ENCODE assay signal across 17 cellular contexts in genomic region chr11:20084921-20085814, GRCh38.
DNase-seq lines count a peak whose midpoint lies in the region; ATAC-seq, FAIRE-seq and TF ChIP-seq lines count a peak whose summit lies in the region.
"Had no signal": no experiment of that assay in that cellular context is flagged by ENCODE, and none has a peak within 500 bp of the region (broad histone marks: within the 10 kb centered on the region; RNA-seq: fewer than 3 reads in every experiment).

No MANE protein-coding gene starts in this region.

- no peaks in the 10 kb centered on the region for H3K27me3 Mint-ChIP-seq in GM23338 (ENCODE audit: insufficient read depth, low read depth, poor library complexity)

- H2BK120ac ChIP-seq in H1 (replicated peaks; ENCODE audit: low read depth, low read length) (no peak overlapping the region), mesendoderm (ENCODE audit: low read depth, low read length) (no peak overlapping the region)

- no peak overlapping the region for H2AFZ ChIP-seq in GM23338
- H2AFZ ChIP-seq in H1 (ENCODE audit: low read length), result no peak overlapping the region

- H3F3A ChIP-seq in GM23338 (replicated peaks; ENCODE audit: low read depth), result no peaks in the 10 kb centered on the region

- H3K14ac ChIP-seq in H1 (ENCODE audit: insufficient read length), result no peak overlapping the region

- H2BK15ac ChIP-seq in H1 (ENCODE audit: low read length) (no peak overlapping the region), mesendoderm (replicated peaks; ENCODE audit: low read depth) (no peak overlapping the region)

- H2BK20ac ChIP-seq in H1 (ENCODE audit: low read length), result no peak overlapping the region

- H3K4me2 ChIP-seq in GM23338 (no peak overlapping the region), H1 (ENCODE audit: insufficient read depth in 1 of 2, low read depth in 2 of 2, low read length in 2 of 2) (no peak overlapping the region), mesendoderm (ENCODE audit: low read length) (no peak overlapping the region)
- H3K4me2 ChIP-seq: KMS-11 had no signal

- H4K8ac ChIP-seq in H1 (ENCODE audit: extremely low read depth, insufficient read depth, low read length) (no peak overlapping the region), mesendoderm (ENCODE audit: low read depth, low read length) (no peak overlapping the region)

- no peak for FAIRE-seq in H1 (lab: Jason Lieb, UNC)

- H3K27ac ChIP-seq in GM23338 (ENCODE audit: low read depth) (no peak overlapping the region), H1 (ENCODE audit: low read depth, low read length) (no peak overlapping the region), mesendoderm (ENCODE audit: low read depth, low read length) (no peak overlapping the region)
- H3K27ac ChIP-seq: KMS-11 had no signal

- H3K9ac ChIP-seq in H1 (replicated peaks in 1 of 4; ENCODE audit: extremely low read depth in 1 of 4, low read depth in 3 of 4, low read length in 3 of 4), result no peak overlapping the region
- no peak overlapping the region for H3K9ac ChIP-seq in mesendoderm (ENCODE audit: low read length)
- H3K9ac ChIP-seq: KMS-11 had no signal

- H3K18ac ChIP-seq in H1 (ENCODE audit: extremely low read depth, low read length) (no peak overlapping the region), mesendoderm (ENCODE audit: low read length) (no peak overlapping the region)

- no peaks in the 10 kb centered on the region for H3K9me3 ChIP-seq in H1 (ENCODE audit: insufficient read depth in 2 of 2, low read depth in 1 of 2, low read length in 1 of 2)

- H3K23ac ChIP-seq in H1 (ENCODE audit: insufficient read length) (no peak overlapping the region), mesendoderm (ENCODE audit: low read length) (no peak overlapping the region)

- ATAC-seq in GM23338, result peak; percentile 40

- H3K4me1 ChIP-seq in GM23338 (ENCODE audit: insufficient read depth) (no peaks in the 10 kb centered on the region), H1 (replicated peaks in 1 of 4; ENCODE audit: control insufficient read depth in 3 of 4, insufficient read depth in 4 of 4, low read length in 3 of 4) (no peaks in the 10 kb centered on the region), mesendoderm (ENCODE audit: control insufficient read depth, low read depth, low read length) (no peaks in the 10 kb centered on the region)

- H3K4me1 Mint-ChIP-seq in GM23338, result peaks cover 3% of the 10 kb centered on the region; the same call in 1 of the 3 replicates

- TF ChIP-seq RAD21 in H1 (IDR thresholded peaks at IDR 0.05 in 1 of 2, conservative IDR thresholded peaks at IDR 0.05 in 1 of 2; ENCODE audit: low read depth in 2 of 2, low read length in 2 of 2), result peak in 1 of 2 experiments; percentile 21; a peak in 1 of 4 replicates

- H4K91ac ChIP-seq in H1 (replicated peaks; ENCODE audit: insufficient read length, low read length), result no peak overlapping the region

- no peak overlapping the region for H2BK12ac ChIP-seq in H1 (ENCODE audit: low read depth, low read length)

- H3K9me2 ChIP-seq in GM23338 (ENCODE audit: insufficient read depth), result 0 out of 2 replicates have a peak, but pooled peaks cover 2% of the 10 kb centered on the region

- no peak overlapping the region for H3K4ac ChIP-seq in H1 (replicated peaks; ENCODE audit: insufficient read length, low read depth, low read length)
- no peak overlapping the region for H3K4ac ChIP-seq in mesendoderm (ENCODE audit: low read depth, low read length)

- H3K23me2 ChIP-seq in H1 (ENCODE audit: low read depth, low read length), result no peaks in the 10 kb centered on the region

- H4K5ac ChIP-seq in H1 (ENCODE audit: insufficient read length, low read depth, low read length), result no peak overlapping the region
- no peak overlapping the region for H4K5ac ChIP-seq in mesendoderm (ENCODE audit: low read length)

- H2BK5ac ChIP-seq in H1 (ENCODE audit: low read depth, low read length) (no peak overlapping the region), mesendoderm (ENCODE audit: low read length) (no peak overlapping the region)

- CTCF ChIA-PET in H1 (lab: Charles Lee; ENCODE audit: partially characterized antibody), result interaction anchor here (0.7 to 1.3 kb wide), 9 partner anchors 8 to 131 kb away, joined by 3 to 5 read pairs (median 4); no protein-coding TSS in a partner anchor

- POLR2A ChIA-PET in H1 (lab: Charles Lee; ENCODE audit: partially characterized antibody), result no interaction called here

- no peak for TF ChIP-seq EP300 in H1 (IDR thresholded peaks at IDR 0.05; ENCODE audit: borderline replicate concordance in 1 of 2, low read depth in 2 of 2, low read length in 2 of 2)

- no peak for TF ChIP-seq POLR2A in H1 (IDR thresholded peaks at IDR 0.05; ENCODE audit: control extremely low read depth in 1 of 2, low read depth in 2 of 2, low read length in 2 of 2)

- H3K36me3 Mint-ChIP-seq in GM23338 (ENCODE audit: low read depth), result peaks cover 90% of the 10 kb centered on the region

- H3K9me3 Mint-ChIP-seq in GM23338, result no peaks in the 10 kb centered on the region
- H3K9me3 Mint-ChIP-seq: CD4-positive, alpha-beta T cell had no signal

- 97% methylated on average over 8 of the region's 8 CpGs; no CpG with 5 or more reads in 1 of the 2 experiments for WGBS in H1 (ENCODE audit: extremely low coverage in 1 of 2, insufficient coverage in 1 of 2, insufficient read length in 1 of 2, insufficient replicate concordance in 2 of 2, low coverage in 1 of 2, low lambda C conversion rate in 2 of 2, missing lambda C conversion rate in 1 of 2), 2 experiments
- WGBS in mesendoderm (ENCODE audit: extremely low coverage, insufficient coverage, low lambda C conversion rate), result no CpG with 5 or more reads among the region's 8 CpGs

- peaks cover 15% of the 10 kb centered on the region for H3K36me3 ChIP-seq in GM23338 (ENCODE audit: insufficient read depth)
- peaks cover 24 to 76% (median 66%) of the 10 kb centered on the region in 4 experiments; a peak in 7 of 8 replicates for H3K36me3 ChIP-seq in H1 (ENCODE audit: control insufficient read depth in 2 of 4, insufficient read depth in 4 of 4, low read length in 3 of 4)
- H3K36me3 ChIP-seq in mesendoderm (ENCODE audit: control insufficient read depth, insufficient read depth, low read length), result peaks cover 11% of the 10 kb centered on the region

- H3K27me3 ChIP-seq in GM23338 (ENCODE audit: insufficient read depth) (no peaks in the 10 kb centered on the region), H1 (replicated peaks in 1 of 4; ENCODE audit: control insufficient read depth in 3 of 4, extremely low read depth in 1 of 4, insufficient read depth in 3 of 4, low read length in 3 of 4) (no peaks in the 10 kb centered on the region), mesendoderm (ENCODE audit: insufficient read depth, low read length, poor library complexity) (no peaks in the 10 kb centered on the region)

- no peak overlapping the region for H2AK5ac ChIP-seq in H1 (ENCODE audit: low read depth, low read length)
- H2AK5ac ChIP-seq in mesendoderm (ENCODE audit: low read length), result no peak overlapping the region

- H3K4me3 ChIP-seq in GM23338 (no peak overlapping the region), H1 (ENCODE audit: extremely low read depth in 1 of 4, insufficient read depth in 2 of 4, low read depth in 3 of 4, low read length in 4 of 4) (no peak overlapping the region), mesendoderm (ENCODE audit: low read length) (no peak overlapping the region)

- H3K79me1 ChIP-seq in H1 (ENCODE audit: low read depth, low read length) (no peaks in the 10 kb centered on the region), mesendoderm (ENCODE audit: low read length) (no peaks in the 10 kb centered on the region)

- DNase-seq in GM23338 (ENCODE audit: low spot score), result peak; percentile 34
- peak; percentile 39 for DNase-seq in OCI-M1 (lab: John Stamatoyannopoulos, UW)
- DNase-seq in H1 (ENCODE audit: low read depth in 1 of 2, low spot score in 2 of 2), result no peak
- peak; percentile 18 for DNase-seq in mesendoderm
- DNase-seq in NCI-H187 (lab: John Stamatoyannopoulos, UW), result no peak
- DNase-seq in occipital lobe (lab: John Stamatoyannopoulos, UW), result no peak
- DNase-seq in NCI-H2171 treated with DMSO at 0.1 percent for 48 hours (lab: John Stamatoyannopoulos, UW), result no peak
- no peak for DNase-seq in SW480 (ENCODE audit: low spot score)
- DNase-seq: Calu3; CD4-positive, alpha-beta T cell; DMS79 treated with DMSO at 0.1 percent for 48 hours; NCI-H1092; NCI-H2227 treated with DMSO at 0.1 percent for 48 hours; NCI-H524; SHP77 treated with DMSO at 0.1 percent for 48 hours had no signal

- no peak overlapping the region for H3K4me3 Mint-ChIP-seq in GM23338
- H3K4me3 Mint-ChIP-seq: B cell; CD4-positive, alpha-beta T cell had no signal

- H3K56ac ChIP-seq in H1 (replicated peaks; ENCODE audit: insufficient read length, low read depth, low read length) (no peak overlapping the region), mesendoderm (ENCODE audit: low read length) (no peak overlapping the region)

- TF ChIP-seq CTCF in GM23338 (conservative IDR thresholded peaks at IDR 0.05; ENCODE audit: low read depth in 2 of 2) (peak; percentile 13 to 37; a peak in 1 of 4 replicates), H1 (IDR thresholded peaks at IDR 0.05; ENCODE audit: control extremely low read depth in 1 of 3, insufficient read depth in 1 of 3, low read depth in 1 of 3, low read length in 3 of 3) (peak; percentile 25 to 31 (median 26))

- peaks cover 4% of the 10 kb centered on the region; the same call in 1 of the 2 replicates for H4K20me1 ChIP-seq in GM23338 (replicated peaks; ENCODE audit: insufficient read depth)
- no peaks in the 10 kb centered on the region for H4K20me1 ChIP-seq in H1 (replicated peaks in 1 of 2; ENCODE audit: control insufficient read depth in 1 of 2, insufficient read depth in 2 of 2, low read length in 2 of 2)

- no peak overlapping the region for H3K27ac Mint-ChIP-seq in GM23338
- H3K27ac Mint-ChIP-seq: B cell; CD4-positive, alpha-beta T cell had no signal

- H3K79me2 ChIP-seq in GM23338 (replicated peaks; ENCODE audit: insufficient read depth) (no peaks in the 10 kb centered on the region), H1 (ENCODE audit: control insufficient read depth in 1 of 2, insufficient read depth in 2 of 2, low read length in 2 of 2) (no peaks in the 10 kb centered on the region), mesendoderm (ENCODE audit: control insufficient read depth, insufficient read depth, low read length) (no peaks in the 10 kb centered on the region)

TF ChIP-seq in GM23338, 12 proteins besides CTCF, POLR2A, EP300 and RAD21 (continues in another document):
- TF ChIP-seq POLR2AphosphoS5 (IDR thresholded peaks at IDR 0.05; ENCODE audit: low read depth), result no peak

TF ChIP-seq in H1, 55 proteins besides CTCF, POLR2A, EP300 and RAD21:
- TF ChIP-seq RFX5 (IDR thresholded peaks at IDR 0.05; ENCODE audit: borderline replicate concordance, low read depth, low read length), result no peak
- TF ChIP-seq CEBPB (IDR thresholded peaks at IDR 0.05; ENCODE audit: low read depth, low read length), result no peak
- no peak for TF ChIP-seq SP2 (IDR thresholded peaks at IDR 0.05; ENCODE audit: low read length)
- no peak for TF ChIP-seq CTBP2 (IDR thresholded peaks at IDR 0.05; ENCODE audit: borderline replicate concordance, insufficient read depth, insufficient read length, low read length)
- TF ChIP-seq, protein P1, sequence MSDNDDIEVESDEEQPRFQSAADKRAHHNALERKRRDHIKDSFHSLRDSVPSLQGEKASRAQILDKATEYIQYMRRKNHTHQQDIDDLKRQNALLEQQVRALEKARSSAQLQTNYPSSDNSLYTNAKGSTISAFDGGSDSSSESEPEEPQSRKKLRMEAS (IDR thresholded peaks at IDR 0.05), result no peak

Comparison
In these comparisons a context has a peak if more than half of its experiments do, and no peak if none do; other contexts are left out.
1. DNase-seq: peak in GM23338 (single experiment), OCI-M1 (single experiment) and mesendoderm (single experiment); none in H1 (0 of 2), NCI-H187 (0 of 2), occipital lobe (single experiment), NCI-H2171 treated with DMSO at 0.1 percent for 48 hours (single experiment) and SW480 (single experiment).